Comparison of ENCODE assay signal across 10 cellular contexts in genomic region chr10:43293677-43294057, GRCh38. TPM values are rescaled to one million over a fixed set of nuclear protein-coding genes. Genes with fewer than 3 reads are reported as not detected.
DNase-seq lines count a peak whose midpoint lies in the region; ATAC-seq, FAIRE-seq and TF ChIP-seq lines count a peak whose summit lies in the region.
"Had no signal": no experiment of that assay in that cellular context is flagged by ENCODE, and none has a peak within 500 bp of the region (broad histone marks: within the 10 kb centered on the region; RNA-seq: fewer than 3 reads in every experiment).

No MANE protein-coding gene starts in this region.

- H3K4me2 ChIP-seq in HepG2 (ENCODE audit: low read depth, low read length) (no peak overlapping the region), Karpas-422 (ENCODE audit: low read depth, low read length, poor library complexity, severe bottlenecking) (no peak overlapping the region), K562 (ENCODE audit: insufficient read depth, low read length) (no peak overlapping the region; the same call in 1 of the 2 replicates)

- BruUV-seq in HepG2 (replicated peaks; lab: Mats Ljungman, UMichigan) (no TSS peak), K562 (replicated peaks; lab: Mats Ljungman, UMichigan) (no TSS peak)

- no peaks in the 10 kb centered on the region for H3K9me2 ChIP-seq in Karpas-422 (replicated peaks; ENCODE audit: insufficient read depth, low read length)

- POLR2A ChIA-PET in HepG2 (lab: Yijun Ruan, JAX) (no interaction called here), K562 (lab: Yijun Ruan, JAX) (interaction anchor here (0.6 to 1.0 kb wide), 2 partner anchors 54 to 193 kb away, joined by 3 read pairs; no protein-coding TSS in a partner anchor)

- FAIRE-seq in HepG2 (lab: Jason Lieb, UNC): no peak
- FAIRE-seq in K562 (lab: Jason Lieb, UNC): no peak
- FAIRE-seq: endometrium had no signal

- in situ Hi-C loops in HepG2 (cut with HindIII; ENCODE audit: extremely low pct_ligation_motif_present, low pct_unique_long_range_greater_than_20kb) (loop anchor here (5.0 to 10.0 kb wide), 2 partner anchors 59 to 171 kb away; no protein-coding TSS in a partner anchor), K562 (cut with MboI) (loop anchor here (5.0 kb wide), 1 partner anchor 169 kb away; no protein-coding TSS in a partner anchor)

- TF ChIP-seq POLR2A in HepG2 (IDR thresholded peaks at IDR 0.05; ENCODE audit: insufficient read depth in 1 of 2, low read depth in 2 of 2, low read length in 2 of 2) (no peak), right lobe of liver (IDR thresholded peaks at IDR 0.05) (no peak), K562 (conservative IDR thresholded peaks at IDR 0.05) (no peak)

- no peak for TF ChIP-seq CTCF in HepG2 (CRISPR knock-in tag; IDR thresholded peaks at IDR 0.05)
- TF ChIP-seq CTCF in right lobe of liver (IDR thresholded peaks at IDR 0.05): no peak
- no peak for TF ChIP-seq CTCF in K562 (IDR thresholded peaks at IDR 0.05 in 2 of 3, conservative IDR thresholded peaks at IDR 0.05 in 1 of 3; ENCODE audit: insufficient read depth in 2 of 3, low read depth in 1 of 3, low read length in 3 of 3)

- H3K4me1 ChIP-seq in HepG2 (ENCODE audit: insufficient read depth, low read length) (no peaks in the 10 kb centered on the region), right lobe of liver (no peaks in the 10 kb centered on the region), Karpas-422 (ENCODE audit: low read length) (peaks cover 18% of the 10 kb centered on the region), K562 (replicated peaks in 1 of 2; ENCODE audit: control insufficient read depth in 2 of 2, insufficient read depth in 2 of 2, low read length in 2 of 2) (no peaks in the 10 kb centered on the region)

- H3K27me3 ChIP-seq in HepG2 (ENCODE audit: control insufficient read depth in 1 of 2, insufficient read depth in 2 of 2, low read length in 2 of 2): peaks cover 1 to 16% of the 10 kb centered on the region in 2 experiments; a peak in 3 of 5 replicates
- no peaks in the 10 kb centered on the region for H3K27me3 ChIP-seq in right lobe of liver
- no peaks in the 10 kb centered on the region for H3K27me3 ChIP-seq in Karpas-422 (ENCODE audit: low read length)
- H3K27me3 ChIP-seq in K562 (ENCODE audit: control insufficient read depth in 2 of 2, insufficient read depth in 2 of 2, low read length in 2 of 2): peaks cover 2 to 33% of the 10 kb centered on the region in 2 experiments; a peak in 4 of 5 replicates

- H3K36me3 ChIP-seq in HepG2 (replicated peaks in 1 of 2; ENCODE audit: control insufficient read depth in 1 of 2, insufficient read depth in 2 of 2, low read length in 2 of 2) (no peaks in the 10 kb centered on the region), right lobe of liver (no peaks in the 10 kb centered on the region), Karpas-422 (ENCODE audit: insufficient read depth, low read length) (no peaks in the 10 kb centered on the region), K562 (ENCODE audit: control insufficient read depth, insufficient read depth, low read length) (no peaks in the 10 kb centered on the region)
- H3K36me3 ChIP-seq: sigmoid colon, thoracic aorta had no signal

- peak; percentile 14; the same call in 1 of the 3 replicates for ATAC-seq in HepG2
- no peak for ATAC-seq in right lobe of liver
- ATAC-seq in K562: peak; percentile 13

- H2AFZ ChIP-seq in HepG2 (ENCODE audit: low read length) (no peak overlapping the region), Karpas-422 (ENCODE audit: low read length) (no peak overlapping the region), K562 (ENCODE audit: low read depth, low read length) (no peak overlapping the region)

- DNase-seq in HepG2 (ENCODE audit: low spot score) (no peak), right lobe of liver (no peak), Karpas-422 (no peak), K562 (ENCODE audit: extremely low read depth in 1 of 4, low spot score in 3 of 4) (no peak), NCI-H2171 (lab: John Stamatoyannopoulos, UW) (no peak), hypothalamus (lab: John Stamatoyannopoulos, UW) (no peak), NCI-H1048 (lab: John Stamatoyannopoulos, UW) (no peak)

- intact Hi-C loops in HepG2 (cut with micrococcal nuclease; ENCODE audit: unreplicated experiment) (loop anchor here (1.0 kb wide), 2 partner anchors 55 to 169 kb away; no protein-coding TSS in a partner anchor), right lobe of liver (cut with DNase I) (loop anchor here in 1 of 2 donors (10.0 kb wide), 2 partner anchors 51 to 171 kb away; no protein-coding TSS in a partner anchor), K562 (cut with micrococcal nuclease) (loop anchor here (1.0 kb wide), 2 partner anchors 55 to 169 kb away; no protein-coding TSS in a partner anchor)

- H3K79me2 ChIP-seq in HepG2 (ENCODE audit: insufficient read depth, low read length) (no peaks in the 10 kb centered on the region), Karpas-422 (ENCODE audit: low read length) (no peaks in the 10 kb centered on the region), K562 (ENCODE audit: control insufficient read depth, insufficient read depth, low read length) (no peaks in the 10 kb centered on the region)

- 29% methylated on average over 6 of the region's 8 CpGs for WGBS in HepG2 (ENCODE audit: low lambda C conversion rate)
- WGBS in right lobe of liver (ENCODE audit: insufficient coverage, low coverage, low lambda C conversion rate, missing lambda C conversion rate): 25% methylated on average over 3 of the region's 8 CpGs
- 1% methylated on average over 8 of the region's 8 CpGs for WGBS in K562 (ENCODE audit: insufficient coverage, low coverage, missing lambda C conversion rate)

- no peak for TF ChIP-seq EP300 in HepG2 (IDR thresholded peaks at IDR 0.05; ENCODE audit: low read depth in 2 of 2, low read length in 2 of 2)
- no peak for TF ChIP-seq EP300 in HepG2 (CRISPR knock-in tag; IDR thresholded peaks at IDR 0.05; ENCODE audit: borderline replicate concordance)
- no peak for TF ChIP-seq EP300 in K562 (IDR thresholded peaks at IDR 0.05; ENCODE audit: low read length)

- H3K4me3 ChIP-seq in HepG2 (replicated peaks in 1 of 3; ENCODE audit: insufficient read depth in 1 of 3, low read depth in 2 of 3, low read length in 3 of 3) (no peak overlapping the region), right lobe of liver (no peak overlapping the region), Karpas-422 (ENCODE audit: low read length) (no peak overlapping the region), K562 (no peak overlapping the region)
- H3K4me3 ChIP-seq: sigmoid colon, thoracic aorta had no signal

- CTCF ChIA-PET in HepG2 (lab: Yijun Ruan, JAX; ENCODE audit: low intra/inter-chr PET ratio, low total read pairs): interaction anchor here (1.6 to 2.0 kb wide), 2 partner anchors 55 to 168 kb away, joined by 14 to 16 read pairs; no protein-coding TSS in a partner anchor
- CTCF ChIA-PET in K562 (lab: Yijun Ruan, JAX; ENCODE audit: low intra/inter-chr PET ratio): interaction anchor here (1.9 to 2.2 kb wide), 2 partner anchors 54 to 168 kb away, joined by 15 to 32 read pairs; no protein-coding TSS in a partner anchor

- H4K20me1 ChIP-seq in HepG2 (ENCODE audit: insufficient read depth, low read length) (no peaks in the 10 kb centered on the region), Karpas-422 (ENCODE audit: insufficient read depth, low read depth, low read length) (no peaks in the 10 kb centered on the region), K562 (replicated peaks; ENCODE audit: control insufficient read depth, insufficient read depth, low read length) (no peaks in the 10 kb centered on the region)

- H3K9me1 ChIP-seq in K562 (ENCODE audit: control insufficient read depth, insufficient read depth, low read length): no peaks in the 10 kb centered on the region

- H3K27ac ChIP-seq in HepG2 (ENCODE audit: extremely low read length, insufficient read depth, low read length): no peak overlapping the region
- no peak overlapping the region for H3K27ac ChIP-seq in right lobe of liver
- no peak overlapping the region for H3K27ac ChIP-seq in Karpas-422 (ENCODE audit: low read length)
- no peak overlapping the region for H3K27ac ChIP-seq in K562 (ENCODE audit: extremely low read depth, low read depth, low read length)
- H3K27ac ChIP-seq: sigmoid colon, thoracic aorta had no signal

- no peak overlapping the region for H3K9ac ChIP-seq in HepG2 (ENCODE audit: insufficient read depth, low read depth, low read length)
- peak overlapping the region; percentile 6; the same call in 1 of the 2 replicates for H3K9ac ChIP-seq in Karpas-422 (ENCODE audit: low read length)
- H3K9ac ChIP-seq in K562 (ENCODE audit: insufficient read depth in 1 of 2, low read depth in 2 of 2, low read length in 2 of 2): no peak overlapping the region

- H3K9me3 ChIP-seq in HepG2 (ENCODE audit: low read length) (no peaks in the 10 kb centered on the region), right lobe of liver (no peaks in the 10 kb centered on the region), Karpas-422 (ENCODE audit: low read length) (no peaks in the 10 kb centered on the region), K562 (replicated peaks; ENCODE audit: control insufficient read depth, insufficient read depth, low read depth, low read length) (no peaks in the 10 kb centered on the region)
- H3K9me3 ChIP-seq: sigmoid colon, thoracic aorta had no signal

- TF ChIP-seq RAD21 in HepG2 (CRISPR knock-in tag; IDR thresholded peaks at IDR 0.05): no peak
- no peak for TF ChIP-seq RAD21 in K562 (CRISPR knock-in tag; conservative IDR thresholded peaks at IDR 0.05 in 1 of 2, IDR thresholded peaks at IDR 0.05 in 1 of 2)

RNA-seq across cellular contexts. Expression of gene RASGEF1A, which starts 26.8 kb away (rescaled TPM):
- total RNA-seq in HepG2 (2016; rRNA removed; fragmentation: Illumina TruSeq; extraction: Trizol) (0.20 and 0.39 TPM in 2 replicates), right lobe of liver (under 1 TPM; 0.05 to 0.30 (median 0.12) TPM), K562 (2014; rRNA removed) (29.7 and 32.0 TPM in 2 replicates), K562 (2014; rRNA removed; fragmentation: Illumina TruSeq; extraction: Trizol) (8.1 and 9.2 TPM in 2 replicates), K562 (2015; rRNA removed; fragmentation: Illumina TruSeq; extraction: Trizol) (9.8 and 10.2 TPM in 2 replicates), K562 (2021) (20.9 and 21.5 TPM in 2 replicates)
- total RNA-seq in HepG2 (2016; cell fraction: cytosol; rRNA removed; fragmentation: Illumina TruSeq; extraction: Trizol; ENCODE audit: low read depth): 0.61 TPM in 1 of 2 replicates, not detected in the other
- 0.11 and 0.51 TPM in 2 replicates for total RNA-seq in HepG2 (2016; cell fraction: insoluble cytoplasmic fraction; rRNA removed; fragmentation: Illumina TruSeq; extraction: Trizol)
- 0.28 and 0.45 TPM in 2 replicates for total RNA-seq in HepG2 (2016; cell fraction: membrane; rRNA removed; fragmentation: Illumina TruSeq; extraction: Trizol)
- total RNA-seq in HepG2 (2016; cell fraction: nucleus; rRNA removed; fragmentation: Illumina TruSeq; extraction: Trizol): 0.31 TPM in 1 of 2 replicates, not detected in the other
- polyA plus RNA-seq in HepG2 (2011; rRNA removed) (0.14 and 0.41 TPM in 2 replicates), K562 (2011; rRNA removed) (25.3 and 28.7 TPM in 2 replicates), K562 (2014; fragmentation: Illumina TruSeq; extraction: Trizol) (14.7 and 18.9 TPM in 2 replicates), K562 (2014; fragmentation: Nextera tagmentation; extraction: Ambion mirVana) (1 to 10 TPM; 1.6 to 2.9 TPM), K562 (2014; rRNA removed) (24.2 and 27.9 TPM in 2 replicates)
- 0.23 and 0.33 TPM in 2 replicates for polyA plus RNA-seq in HepG2 (2011; cell fraction: cytosol; rRNA removed)
- polyA plus RNA-seq in HepG2 (2011; cell fraction: nucleus; rRNA removed): 0.34 and 0.90 TPM in 2 replicates
- 0.04 and 0.09 TPM in 2 replicates for polyA plus RNA-seq in HepG2 (2012)
- 0.08 and 0.25 TPM in 2 replicates for polyA plus RNA-seq in HepG2 (2016; cell fraction: cytosol; fragmentation: Illumina TruSeq; extraction: Trizol; ENCODE audit: low read depth)
- polyA plus RNA-seq in HepG2 (2016; cell fraction: insoluble cytoplasmic fraction; fragmentation: Illumina TruSeq; extraction: Trizol; ENCODE audit: low read depth): 0.42 and 0.59 TPM in 2 replicates
- 0.24 and 0.30 TPM in 2 replicates for polyA plus RNA-seq in HepG2 (2016; cell fraction: membrane; fragmentation: Illumina TruSeq; extraction: Trizol; ENCODE audit: low read depth)
- 0.36 and 0.65 TPM in 2 replicates for polyA plus RNA-seq in HepG2 (2016; cell fraction: nucleus; fragmentation: Illumina TruSeq; extraction: Trizol; ENCODE audit: insufficient read depth, low read depth)
- polyA minus RNA-seq in HepG2 (2011; rRNA and poly(A)+ RNA removed; ENCODE audit: low replicate concordance): 0.10 and 0.72 TPM in 2 replicates
- polyA minus RNA-seq in HepG2 (2011; cell fraction: cytosol; rRNA and poly(A)+ RNA removed): not detected in 2 replicates
- 0.75 TPM in 1 of 2 replicates, not detected in the other for polyA minus RNA-seq in HepG2 (2011; cell fraction: nucleus; rRNA and poly(A)+ RNA removed)
- total RNA-seq in Karpas-422 (2014; rRNA removed; shearing (Covaris generic); ENCODE audit: low replicate concordance): not detected in 2 replicates
- total RNA-seq in K562 (2011; cell fraction: chromatin; rRNA removed; ENCODE audit: low replicate concordance): 16.2 and 38.5 TPM in 2 replicates
- 29.0 and 30.1 TPM in 2 replicates for total RNA-seq in K562 (2011; cell fraction: nucleolus; rRNA removed)
- total RNA-seq in K562 (2011; cell fraction: nucleoplasm; rRNA removed): 17.3 and 19.3 TPM in 2 replicates
- 27.5 and 49.3 TPM in 2 replicates for polyA plus RNA-seq in K562 (2011; cell fraction: cytosol; rRNA removed)
- polyA plus RNA-seq in K562 (2011; cell fraction: nucleus; rRNA removed): 38.8 and 68.7 TPM in 2 replicates
- polyA plus RNA-seq in K562 (2012): 7.4 and 13.1 TPM in 2 replicates
- 9.3 and 18.5 TPM in 2 replicates for polyA minus RNA-seq in K562 (2011; rRNA and poly(A)+ RNA removed)
- 19.4 and 20.6 TPM in 2 replicates for polyA minus RNA-seq in K562 (2011; cell fraction: cytosol; rRNA and poly(A)+ RNA removed)
- polyA minus RNA-seq in K562 (2011; cell fraction: nucleus; rRNA and poly(A)+ RNA removed): 21.3 TPM in 2 replicates
- total RNA-seq: thoracic aorta had no signal

Comparison
In these comparisons a context has a peak if more than half of its experiments do, and no peak if none do; other contexts are left out.
1. ATAC-seq: peak in HepG2 (single experiment) and K562 (single experiment); none in right lobe of liver (0 of 4).